In the genomic region with DNA sequence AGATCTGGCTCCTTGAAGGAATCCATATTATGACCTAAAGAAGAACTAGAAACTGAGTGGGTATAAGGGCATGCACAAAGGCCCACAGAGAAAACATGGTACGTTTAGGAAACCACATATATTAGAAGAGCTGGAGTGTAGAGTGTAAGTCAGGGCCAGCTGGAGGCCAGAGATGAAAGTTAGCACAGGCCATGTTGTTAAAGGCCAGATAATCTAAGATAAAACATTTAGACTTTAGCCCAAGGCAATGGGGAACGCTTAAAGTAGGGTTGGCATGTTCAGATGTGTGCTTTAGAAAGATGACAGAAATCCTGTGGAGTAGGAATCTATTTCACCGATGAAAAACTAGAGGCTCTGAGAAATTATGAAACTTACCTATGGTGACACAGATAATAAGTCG, we compare ENCODE assay signal across 3 cellular contexts.
"Had no signal": no experiment of that assay in that cellular context is flagged by ENCODE, and none has a peak within 500 bp of the region (broad histone marks: within the 10 kb centered on the region; RNA-seq: fewer than 3 reads in every experiment).

No MANE protein-coding gene starts in this region.

- DNase-seq: GDM1, GF-D8 had no signal

- H3K4me3 ChIP-seq: GM12878 had no signal

- ATAC-seq: GM12878 had no signal
